Comparison of ENCODE assay signal across 20 cellular contexts in the genomic region with DNA sequence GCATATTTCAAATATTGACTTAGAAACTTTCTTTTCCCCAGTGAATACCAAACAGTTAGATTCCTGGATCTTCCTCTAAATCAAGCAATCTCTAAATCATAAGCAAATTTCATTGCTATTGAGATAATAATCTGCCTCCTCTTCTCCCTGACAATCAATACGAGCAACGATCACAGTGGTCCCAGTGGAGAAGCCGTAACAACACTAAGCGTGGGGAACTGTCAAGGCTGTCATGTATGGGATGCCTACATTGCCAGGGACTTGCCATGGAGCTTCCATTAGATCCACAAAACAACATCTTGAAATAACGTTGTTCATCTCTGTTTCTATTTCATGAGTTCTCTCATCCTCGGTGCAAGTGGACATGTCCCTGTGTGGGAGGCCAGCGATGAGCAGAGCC.
DNase-seq lines count a peak whose midpoint lies in the region; ATAC-seq and TF ChIP-seq lines count a peak whose summit lies in the region.
"Had no signal": no experiment of that assay in that cellular context is flagged by ENCODE, and none has a peak within 500 bp of the region (broad histone marks: within the 10 kb centered on the region; RNA-seq: fewer than 3 reads in every experiment).

No MANE protein-coding gene starts in this region.

- CTCF ChIA-PET in HEK293T (lab: Yijun Ruan, JAX) = no interaction called here
- CTCF ChIA-PET in CD4-positive, alpha-beta T cell (lab: Charles Lee) = no interaction called here

- no peak overlapping the region for H2BK5ac ChIP-seq in neuronal stem cell (ENCODE audit: low read length)

- no peaks in the 10 kb centered on the region for H4K20me1 ChIP-seq in Karpas-422 (ENCODE audit: insufficient read depth, low read depth, low read length)

- H3K4me3 ChIP-seq in cardiac muscle cell = no peak overlapping the region
- H3K4me3 ChIP-seq in right atrium auricular region = no peak overlapping the region
- no peak overlapping the region for H3K4me3 ChIP-seq in Karpas-422 (ENCODE audit: low read length)
- H3K4me3 ChIP-seq in neuronal stem cell (ENCODE audit: low read length in 2 of 2) = peak overlapping the region in 1 of 2 donors; percentile 11
- H3K4me3 ChIP-seq: A549 had no signal

- WGBS in neuronal stem cell (ENCODE audit: extremely low coverage in 2 of 2, insufficient read length in 2 of 2, insufficient replicate concordance in 1 of 2), 2 donors = no CpG with 5 or more reads among the region's 7 CpGs

- H3K14ac ChIP-seq in neuronal stem cell (ENCODE audit: low read length) = no peak overlapping the region

- no peak overlapping the region for H3K27ac Mint-ChIP-seq in glutamatergic neuron (ENCODE audit: unreplicated experiment)
- no peak overlapping the region for H3K27ac Mint-ChIP-seq in CD4-positive, alpha-beta T cell
- H3K27ac Mint-ChIP-seq: B cell; CD14-positive monocyte; CD4-positive, CD25-positive, alpha-beta regulatory T cell; CD8-positive, alpha-beta T cell had no signal

- TF ChIP-seq CTCF in cardiac muscle cell (IDR thresholded peaks at IDR 0.05; ENCODE audit: low read depth, low read length) = no peak
- no peak for TF ChIP-seq CTCF in right atrium auricular region (IDR thresholded peaks at IDR 0.05)
- no peak for TF ChIP-seq CTCF in glutamatergic neuron (IDR thresholded peaks at IDR 0.05; ENCODE audit: partially characterized antibody, unreplicated experiment)
- no peak for TF ChIP-seq CTCF in CD4-positive, alpha-beta T cell (IDR thresholded peaks at IDR 0.05)

- H3K9me3 Mint-ChIP-seq in glutamatergic neuron (ENCODE audit: unreplicated experiment) = no peaks in the 10 kb centered on the region
- no peaks in the 10 kb centered on the region for H3K9me3 Mint-ChIP-seq in CD4-positive, alpha-beta T cell
- H3K9me3 Mint-ChIP-seq: CD14-positive monocyte; CD8-positive, alpha-beta T cell had no signal

- DNase-seq in cardiac muscle cell (ENCODE audit: low read depth in 1 of 2, low spot score in 1 of 2) = no peak
- DNase-seq in right atrium auricular region (ENCODE audit: low spot score) = no peak
- no peak for DNase-seq in Karpas-422
- no peak for DNase-seq in glutamatergic neuron
- no peak for DNase-seq in neuronal stem cell (ENCODE audit: low spot score)
- no peak for DNase-seq in HEK293T (ENCODE audit: extremely low spot score)
- no peak for DNase-seq in CD4-positive, alpha-beta T cell
- DNase-seq: AML-193; C1 segment of cervical spinal cord; Caco-2; Calu3; CD4-positive, CD25-positive, alpha-beta regulatory T cell; CD8-positive, alpha-beta T cell; DMS79 treated with DMSO at 0.1 percent for 48 hours; GF-D8 had no signal

- H4K8ac ChIP-seq in neuronal stem cell (ENCODE audit: low read depth, low read length) = no peak overlapping the region

- H3K4me2 ChIP-seq in Karpas-422 (ENCODE audit: low read depth, low read length, poor library complexity, severe bottlenecking) = no peak overlapping the region
- no peak overlapping the region for H3K4me2 ChIP-seq in neuronal stem cell (ENCODE audit: insufficient read depth, low read length, poor library complexity, severe bottlenecking)
- H3K4me2 ChIP-seq: A549 had no signal

- H3K9ac ChIP-seq in Karpas-422 (ENCODE audit: low read length) (no peak overlapping the region), neuronal stem cell (ENCODE audit: low read depth, low read length, poor library complexity) (no peak overlapping the region)

- H3K27me3 ChIP-seq in cardiac muscle cell (no peaks in the 10 kb centered on the region), right atrium auricular region (no peaks in the 10 kb centered on the region), Karpas-422 (ENCODE audit: low read length) (no peaks in the 10 kb centered on the region), neuronal stem cell (ENCODE audit: control insufficient read depth in 3 of 3, insufficient read depth in 3 of 3, low read depth in 1 of 3, low read length in 3 of 3) (no peaks in the 10 kb centered on the region)
- no peaks in the 10 kb centered on the region for H3K27me3 ChIP-seq in CD4-positive, alpha-beta T cell (ENCODE audit: control insufficient read depth, insufficient read depth, low read length)

- no peak overlapping the region for H2BK120ac ChIP-seq in neuronal stem cell (ENCODE audit: low read depth, low read length)

- ATAC-seq in CD4-positive, alpha-beta T cell (ENCODE audit: poor library complexity) = no peak
- ATAC-seq in GM18498 (IDR thresholded peaks at IDR 0.05; ENCODE audit: unreplicated experiment) = no peak
- ATAC-seq: A549; CD8-positive, alpha-beta T cell had no signal

- peak overlapping the region; percentile 89 for H2AK5ac ChIP-seq in neuronal stem cell (ENCODE audit: low read depth, low read length)

- H3K27me3 Mint-ChIP-seq in glutamatergic neuron (ENCODE audit: unreplicated experiment) = no peaks in the 10 kb centered on the region
- H3K27me3 Mint-ChIP-seq in CD4-positive, alpha-beta T cell = peaks cover 24% of the 10 kb centered on the region
- H3K27me3 Mint-ChIP-seq: CD4-positive, CD25-positive, alpha-beta regulatory T cell had no signal

- no peaks in the 10 kb centered on the region for H3K9me2 ChIP-seq in Karpas-422 (replicated peaks; ENCODE audit: insufficient read depth, low read length)

- POLR2A ChIA-PET in HEK293T (lab: Yijun Ruan, JAX) = no interaction called here
- POLR2A ChIA-PET in CD4-positive, alpha-beta T cell (lab: Charles Lee) = no interaction called here

- no peaks in the 10 kb centered on the region for H3K9me3 ChIP-seq in cardiac muscle cell (ENCODE audit: low read depth)
- no peaks in the 10 kb centered on the region for H3K9me3 ChIP-seq in right atrium auricular region
- H3K9me3 ChIP-seq in Karpas-422 (ENCODE audit: low read length) = no peaks in the 10 kb centered on the region
- H3K9me3 ChIP-seq in neuronal stem cell (replicated peaks in 1 of 2; ENCODE audit: control insufficient read depth in 2 of 2, insufficient read depth in 1 of 2, low read depth in 1 of 2, low read length in 2 of 2) = no peaks in the 10 kb centered on the region
- no peaks in the 10 kb centered on the region for H3K9me3 ChIP-seq in CD4-positive, alpha-beta T cell (ENCODE audit: control insufficient read depth, low read length)
- H3K9me3 ChIP-seq: A549, Caco-2 had no signal

- peaks cover 3% of the 10 kb centered on the region for H3K36me3 Mint-ChIP-seq in glutamatergic neuron (ENCODE audit: unreplicated experiment)
- no peaks in the 10 kb centered on the region for H3K36me3 Mint-ChIP-seq in CD4-positive, alpha-beta T cell (ENCODE audit: low read depth)
- H3K36me3 Mint-ChIP-seq: CD14-positive monocyte; CD4-positive, CD25-positive, alpha-beta regulatory T cell; CD8-positive, alpha-beta T cell had no signal

- H3K4me3 Mint-ChIP-seq in glutamatergic neuron (ENCODE audit: unreplicated experiment) = peak overlapping the region; percentile 0
- no peak overlapping the region for H3K4me3 Mint-ChIP-seq in CD4-positive, alpha-beta T cell
- H3K4me3 Mint-ChIP-seq: B cell; CD14-positive monocyte; CD4-positive, CD25-positive, alpha-beta regulatory T cell; CD8-positive, alpha-beta T cell had no signal

- H4K91ac ChIP-seq in neuronal stem cell (ENCODE audit: low read depth, low read length, poor library complexity) = no peak overlapping the region

- H3K79me2 ChIP-seq in Karpas-422 (ENCODE audit: low read length) = no peaks in the 10 kb centered on the region

- peak overlapping the region; percentile 94 for H3K27ac ChIP-seq in cardiac muscle cell
- H3K27ac ChIP-seq in right atrium auricular region = no peak overlapping the region
- peak overlapping the region; percentile 78 for H3K27ac ChIP-seq in Karpas-422 (ENCODE audit: low read length)
- no peak overlapping the region for H3K27ac ChIP-seq in neuronal stem cell (replicated peaks; ENCODE audit: low read length)
- H3K27ac ChIP-seq in CD4-positive, alpha-beta T cell (ENCODE audit: low read depth, low read length) = no peak overlapping the region
- H3K27ac ChIP-seq: 22Rv1, A549 had no signal

- H3K23ac ChIP-seq in neuronal stem cell (ENCODE audit: low read depth, low read length, poor library complexity) = no peak overlapping the region

- no peaks in the 10 kb centered on the region for H3K79me1 ChIP-seq in neuronal stem cell (ENCODE audit: low read depth, low read length)

- H3K36me3 ChIP-seq in cardiac muscle cell = no peaks in the 10 kb centered on the region
- H3K36me3 ChIP-seq in right atrium auricular region = no peaks in the 10 kb centered on the region
- no peaks in the 10 kb centered on the region for H3K36me3 ChIP-seq in Karpas-422 (ENCODE audit: insufficient read depth, low read length)
- no peaks in the 10 kb centered on the region for H3K36me3 ChIP-seq in neuronal stem cell (replicated peaks in 1 of 2; ENCODE audit: control insufficient read depth in 2 of 2, insufficient read depth in 2 of 2, low read length in 2 of 2)

- H3K4ac ChIP-seq in neuronal stem cell (ENCODE audit: low read length) = no peak overlapping the region

- H2AFZ ChIP-seq in Karpas-422 (ENCODE audit: low read length) = no peak overlapping the region
- no peak overlapping the region for H2AFZ ChIP-seq in neuronal stem cell (ENCODE audit: low read length)

- peak overlapping the region; percentile 41 for H2BK12ac ChIP-seq in neuronal stem cell (ENCODE audit: low read length)

- peaks cover 18% of the 10 kb centered on the region for H3K4me1 Mint-ChIP-seq in glutamatergic neuron (ENCODE audit: low read depth, unreplicated experiment)
- H3K4me1 Mint-ChIP-seq in CD4-positive, alpha-beta T cell (ENCODE audit: low read depth) = no peaks in the 10 kb centered on the region
- H3K4me1 Mint-ChIP-seq: CD4-positive, CD25-positive, alpha-beta regulatory T cell had no signal

- H3K4me1 ChIP-seq in cardiac muscle cell (ENCODE audit: low read depth) (peaks cover 29% of the 10 kb centered on the region), right atrium auricular region (peaks cover 0 to 14% of the 10 kb centered on the region in 2 donors), Karpas-422 (ENCODE audit: low read length) (peaks cover 28% of the 10 kb centered on the region), neuronal stem cell (ENCODE audit: control insufficient read depth in 2 of 2, insufficient read depth in 1 of 2, low read depth in 1 of 2, low read length in 2 of 2) (peaks cover 6 to 9% of the 10 kb centered on the region in 2 donors)
- H3K4me1 ChIP-seq: A549, Caco-2 had no signal

- peak overlapping the region; percentile 57 for H3K18ac ChIP-seq in neuronal stem cell (ENCODE audit: low read length)

- H2BK15ac ChIP-seq in neuronal stem cell (ENCODE audit: low read length) = no peak overlapping the region

- intact Hi-C loops in CD4-positive, alpha-beta T cell (cut with DNase I, micrococcal nuclease) = no loop called here

TF ChIP-seq in HEK293T, 16 proteins besides CTCF, POLR2A, EP300 and RAD21:
- TF ChIP-seq BHLHE40 (IDR thresholded peaks at IDR 0.05; ENCODE audit: borderline replicate concordance) = no peak

Comparison
In these comparisons a context has a peak if more than half of its experiments do, and no peak if none do; other contexts are left out.
1. H3K27ac ChIP-seq: peak in cardiac muscle cell (single experiment) and Karpas-422 (single experiment); none in right atrium auricular region (0 of 2), neuronal stem cell (single experiment) and CD4-positive, alpha-beta T cell (single experiment).